In the genomic region with DNA sequence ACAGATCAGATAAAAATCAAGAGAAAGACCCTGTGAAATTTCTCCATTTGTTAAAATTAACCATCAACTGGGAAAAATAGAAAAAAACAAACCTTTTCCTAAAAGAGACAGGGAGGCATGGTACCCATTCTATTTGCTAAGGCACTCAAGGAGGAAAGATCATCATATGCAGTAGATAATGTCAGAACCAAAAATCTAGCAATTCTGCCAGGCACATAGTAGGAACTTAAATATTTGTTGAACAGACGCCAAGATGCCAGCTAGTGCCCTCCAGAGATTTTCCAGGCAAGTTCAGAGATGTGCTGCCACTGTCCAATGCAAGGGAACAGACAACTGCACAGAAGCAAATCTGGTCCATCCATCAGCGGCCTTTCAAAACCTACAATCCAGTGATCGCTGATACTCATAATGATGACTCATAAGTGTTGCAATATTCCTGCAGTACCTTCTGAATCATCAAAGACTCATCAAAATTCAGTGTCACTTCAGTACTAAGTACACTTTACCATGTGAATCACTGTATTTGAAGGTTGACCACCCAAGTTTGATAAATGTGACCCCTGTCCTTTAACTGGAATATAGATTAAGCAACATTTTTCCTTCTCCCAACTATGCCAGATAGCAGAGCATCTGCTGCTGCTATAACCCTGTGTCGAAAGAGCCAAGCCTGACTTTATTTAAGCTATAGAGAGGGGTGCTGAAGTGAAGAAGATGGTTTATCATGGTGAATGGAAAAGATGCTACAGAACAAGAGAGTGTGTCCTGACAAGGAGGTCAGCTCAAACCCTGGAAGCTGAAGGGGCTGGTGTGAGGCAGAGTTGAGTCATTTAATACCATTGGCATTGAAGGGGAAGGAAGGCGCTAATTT, we compare ENCODE assay signal across 11 cellular contexts.
DNase-seq lines count a peak whose midpoint lies in the region; ATAC-seq, FAIRE-seq and TF ChIP-seq lines count a peak whose summit lies in the region.
"Had no signal": no experiment of that assay in that cellular context is flagged by ENCODE, and none has a peak within 500 bp of the region (broad histone marks: within the 10 kb centered on the region; RNA-seq: fewer than 3 reads in every experiment).

No MANE protein-coding gene starts in this region.

- FAIRE-seq in D721Med (lab: Jason Lieb, UNC): no peak
- FAIRE-seq: H1 had no signal

- no peaks in the 10 kb centered on the region for H3K27me3 Mint-ChIP-seq in activated T-cell treated with anti-CD3 and anti-CD28 coated beads, Interleukin-2, amount 50 U/mL, for 4 hours (ENCODE audit: low read depth)
- H3K27me3 Mint-ChIP-seq: activated naive CD8-positive, alpha-beta T cell treated with anti-CD3 and anti-CD28 coated beads, Interleukin-2, amount 10 ng/mL, durations not matched to agents 7 days and 5 days had no signal

- ATAC-seq in activated T-cell treated with anti-CD3 and anti-CD28 coated beads, Interleukin-2, amount 50 U/mL, for 4 hours: peak; percentile 53 to 78
- ATAC-seq in HG02885 (IDR thresholded peaks at IDR 0.05; ENCODE audit: poor library complexity, unreplicated experiment) (no peak), HG02759 (IDR thresholded peaks at IDR 0.05; ENCODE audit: unreplicated experiment) (no peak)

- no peak overlapping the region for H3K4me3 Mint-ChIP-seq in activated T-cell treated with anti-CD3 and anti-CD28 coated beads, Interleukin-2, amount 50 U/mL, for 4 hours
- H3K4me3 Mint-ChIP-seq: activated naive CD8-positive, alpha-beta T cell treated with anti-CD3 and anti-CD28 coated beads, Interleukin-2, amount 10 ng/mL, durations not matched to agents 7 days and 5 days had no signal

- peaks cover 16% of the 10 kb centered on the region for H3K9me3 Mint-ChIP-seq in activated T-cell treated with anti-CD3 and anti-CD28 coated beads, Interleukin-2, amount 50 U/mL, for 4 hours

- TF ChIP-seq CTCF in AG09319 (IDR thresholded peaks at IDR 0.05; ENCODE audit: low read depth, low read length) (no peak), D721Med (IDR thresholded peaks at IDR 0.05; ENCODE audit: insufficient read depth, missing control alignments) (no peak)

- peaks cover 14% of the 10 kb centered on the region for H3K36me3 Mint-ChIP-seq in activated T-cell treated with anti-CD3 and anti-CD28 coated beads, Interleukin-2, amount 50 U/mL, for 4 hours (ENCODE audit: insufficient read depth)

- peaks cover 5% of the 10 kb centered on the region for H3K4me1 Mint-ChIP-seq in activated T-cell treated with anti-CD3 and anti-CD28 coated beads, Interleukin-2, amount 50 U/mL, for 4 hours (ENCODE audit: low read depth)
- H3K4me1 Mint-ChIP-seq: activated naive CD8-positive, alpha-beta T cell treated with anti-CD3 and anti-CD28 coated beads, Interleukin-2, amount 10 ng/mL, durations not matched to agents 7 days and 5 days had no signal

- DNase-seq in AG09319 (ENCODE audit: extremely low read depth, low read depth) (peak; percentile 4), HS-27A (ENCODE audit: low read depth) (peak; percentile 34), kidney glomerular epithelial cell (lab: John Stamatoyannopoulos, UW) (peak; percentile 60), dedifferentiated amniotic fluid mesenchymal stem cell (ENCODE audit: extremely low spot score) (no peak), D721Med (ENCODE audit: insufficient read length, low spot score) (no peak)
- DNase-seq in activated T-cell treated with anti-CD3 and anti-CD28 coated beads, Interleukin-2, amount 50 U/mL, for 4 hours: no peak
- DNase-seq: activated naive CD8-positive, alpha-beta T cell treated with anti-CD3 and anti-CD28 coated beads, Interleukin-2, amount 10 ng/mL, durations not matched to agents 7 days and 5 days; right cardiac atrium had no signal

Comparison
In these comparisons a context has a peak if more than half of its experiments do, and no peak if none do; other contexts are left out.
1. DNase-seq: peak in AG09319 (single experiment), HS-27A (single experiment) and kidney glomerular epithelial cell (single experiment); none in activated T-cell treated with anti-CD3 and anti-CD28 coated beads, Interleukin-2, amount 50 U/mL, for 4 hours (single experiment), dedifferentiated amniotic fluid mesenchymal stem cell (single experiment) and D721Med (single experiment).
2. ATAC-seq: peak in activated T-cell treated with anti-CD3 and anti-CD28 coated beads, Interleukin-2, amount 50 U/mL, for 4 hours (2 of 2); none in HG02885 (single experiment) and HG02759 (single experiment).